Comparison of ENCODE assay signal across 1 cellular context in genomic region chr19:19371056-19371455, GRCh38.
TF ChIP-seq lines count a peak whose summit lies in the region.

No MANE protein-coding gene starts in this region.

TF ChIP-seq in K562, 482 proteins besides CTCF, POLR2A, EP300 and RAD21:
- TF ChIP-seq TAF15 (IDR thresholded peaks at IDR 0.05; ENCODE audit: low read depth, low read length) (no peak), HNRNPH1 (optimal IDR thresholded peaks at IDR 0.05; ENCODE audit: low read depth, low read length) (no peak), E2F4 (CRISPR knock-in tag; IDR thresholded peaks at IDR 0.05; ENCODE audit: low read depth) (no peak), ZNF77 (CRISPR knock-in tag; IDR thresholded peaks at IDR 0.05) (no peak), ZNF76 (CRISPR knock-in tag; IDR thresholded peaks at IDR 0.05; ENCODE audit: borderline replicate concordance) (no peak), SIN3B (IDR thresholded peaks at IDR 0.05; ENCODE audit: low read depth) (no peak), BCOR (IDR thresholded peaks at IDR 0.05) (no peak), ZBTB43 (CRISPR knock-in tag; IDR thresholded peaks at IDR 0.05) (no peak)
- TF ChIP-seq, protein P1, sequence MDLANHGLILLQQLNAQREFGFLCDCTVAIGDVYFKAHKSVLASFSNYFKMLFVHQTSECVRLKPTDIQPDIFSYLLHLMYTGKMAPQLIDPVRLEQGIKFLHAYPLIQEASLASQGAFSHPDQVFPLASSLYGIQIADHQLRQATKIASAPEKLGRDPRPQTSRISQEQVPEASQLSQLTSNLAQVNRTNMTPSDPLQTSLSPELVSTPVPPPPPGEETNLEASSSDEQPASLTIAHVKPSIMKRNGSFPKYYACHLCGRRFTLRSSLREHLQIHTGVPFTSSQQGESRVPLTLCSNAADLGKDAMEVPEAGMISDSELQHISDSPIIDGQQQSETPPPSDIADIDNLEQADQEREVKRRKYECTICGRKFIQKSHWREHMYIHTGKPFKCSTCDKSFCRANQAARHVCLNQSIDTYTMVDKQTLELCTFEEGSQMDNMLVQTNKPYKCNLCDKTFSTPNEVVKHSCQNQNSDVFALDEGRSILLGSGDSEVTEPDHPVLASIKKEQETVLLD (IDR thresholded peaks at IDR 0.05) = no peak
- TF ChIP-seq, protein P2, sequence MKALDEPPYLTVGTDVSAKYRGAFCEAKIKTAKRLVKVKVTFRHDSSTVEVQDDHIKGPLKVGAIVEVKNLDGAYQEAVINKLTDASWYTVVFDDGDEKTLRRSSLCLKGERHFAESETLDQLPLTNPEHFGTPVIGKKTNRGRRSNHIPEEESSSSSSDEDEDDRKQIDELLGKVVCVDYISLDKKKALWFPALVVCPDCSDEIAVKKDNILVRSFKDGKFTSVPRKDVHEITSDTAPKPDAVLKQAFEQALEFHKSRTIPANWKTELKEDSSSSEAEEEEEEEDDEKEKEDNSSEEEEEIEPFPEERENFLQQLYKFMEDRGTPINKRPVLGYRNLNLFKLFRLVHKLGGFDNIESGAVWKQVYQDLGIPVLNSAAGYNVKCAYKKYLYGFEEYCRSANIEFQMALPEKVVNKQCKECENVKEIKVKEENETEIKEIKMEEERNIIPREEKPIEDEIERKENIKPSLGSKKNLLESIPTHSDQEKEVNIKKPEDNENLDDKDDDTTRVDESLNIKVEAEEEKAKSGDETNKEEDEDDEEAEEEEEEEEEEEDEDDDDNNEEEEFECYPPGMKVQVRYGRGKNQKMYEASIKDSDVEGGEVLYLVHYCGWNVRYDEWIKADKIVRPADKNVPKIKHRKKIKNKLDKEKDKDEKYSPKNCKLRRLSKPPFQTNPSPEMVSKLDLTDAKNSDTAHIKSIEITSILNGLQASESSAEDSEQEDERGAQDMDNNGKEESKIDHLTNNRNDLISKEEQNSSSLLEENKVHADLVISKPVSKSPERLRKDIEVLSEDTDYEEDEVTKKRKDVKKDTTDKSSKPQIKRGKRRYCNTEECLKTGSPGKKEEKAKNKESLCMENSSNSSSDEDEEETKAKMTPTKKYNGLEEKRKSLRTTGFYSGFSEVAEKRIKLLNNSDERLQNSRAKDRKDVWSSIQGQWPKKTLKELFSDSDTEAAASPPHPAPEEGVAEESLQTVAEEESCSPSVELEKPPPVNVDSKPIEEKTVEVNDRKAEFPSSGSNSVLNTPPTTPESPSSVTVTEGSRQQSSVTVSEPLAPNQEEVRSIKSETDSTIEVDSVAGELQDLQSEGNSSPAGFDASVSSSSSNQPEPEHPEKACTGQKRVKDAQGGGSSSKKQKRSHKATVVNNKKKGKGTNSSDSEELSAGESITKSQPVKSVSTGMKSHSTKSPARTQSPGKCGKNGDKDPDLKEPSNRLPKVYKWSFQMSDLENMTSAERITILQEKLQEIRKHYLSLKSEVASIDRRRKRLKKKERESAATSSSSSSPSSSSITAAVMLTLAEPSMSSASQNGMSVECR (CRISPR knock-in tag; IDR thresholded peaks at IDR 0.05) = no peak
